In the genomic region with DNA sequence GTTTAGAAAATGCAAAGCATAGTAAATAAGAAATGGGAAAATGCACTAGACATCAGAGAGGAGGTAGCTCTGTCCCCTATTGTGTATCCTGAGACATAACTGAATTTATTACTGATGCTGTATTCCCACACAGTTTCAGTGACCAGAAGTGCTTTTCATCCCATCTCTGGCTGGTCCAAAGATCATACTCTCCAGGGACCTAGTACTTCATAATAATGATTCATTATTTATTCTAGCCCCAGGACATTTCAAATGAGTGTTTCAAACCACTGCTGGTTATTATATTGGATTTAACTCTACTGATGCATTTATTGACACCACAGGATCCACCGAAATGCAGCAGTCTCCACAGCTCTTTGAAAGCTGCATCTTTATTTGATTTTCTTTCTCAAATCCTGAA, we compare ENCODE assay signal across 16 cellular contexts.
"Had no signal": no experiment of that assay in that cellular context is flagged by ENCODE, and none has a peak within 500 bp of the region (broad histone marks: within the 10 kb centered on the region; RNA-seq: fewer than 3 reads in every experiment).

No MANE protein-coding gene starts in this region.

- DNase-seq: activated CD4-positive, alpha-beta T cell treated with anti-CD3 and anti-CD28 coated beads, Interleukin-2, amount 10 ng/mL, durations not matched to agents 7 days and 5 days; activated CD8-positive, alpha-beta memory T cell treated with anti-CD3 and anti-CD28 coated beads, Interleukin-2, amount 50 U/mL, for 48 hours; activated gamma-delta T cell; activated T-cell treated with anti-CD3 and anti-CD28 coated beads, Interleukin-2, amount 50 U/mL, for 72 hours; amniotic stem cell; body of pancreas; effector memory CD4-positive, alpha-beta T cell; hypothalamus; kidney glomerular epithelial cell; left ventricle myocardium superior; mesenchymal stem cell; natural killer cell; stimulated activated CD4-positive, alpha-beta T cell treated with anti-CD3 and anti-CD28 coated beads, Interleukin-4, amount 100 ng/mL, for 1 hour; stimulated activated naive CD4-positive, alpha-beta T cell treated with Interleukin-2 at 50 U/mL for 16 hours; substantia nigra; T-helper 9 cell had no signal

- H3K9me3 ChIP-seq: body of pancreas had no signal

- ATAC-seq: activated T-cell treated with anti-CD3 and anti-CD28 coated beads, Interleukin-2, amount 50 U/mL, for 72 hours; body of pancreas; left ventricle myocardium superior; natural killer cell had no signal

- H3K4me1 ChIP-seq: body of pancreas had no signal

- H3K27me3 ChIP-seq: body of pancreas had no signal

- H3K4me3 ChIP-seq: body of pancreas had no signal

- H3K27ac ChIP-seq: body of pancreas had no signal
